Comparison of ENCODE assay signal across 20 cellular contexts in genomic region chr13:107020393-107020792, GRCh38.
DNase-seq lines count a peak whose midpoint lies in the region; ATAC-seq, FAIRE-seq and TF ChIP-seq lines count a peak whose summit lies in the region.
"Had no signal": no experiment of that assay in that cellular context is flagged by ENCODE, and none has a peak within 500 bp of the region (broad histone marks: within the 10 kb centered on the region; RNA-seq: fewer than 3 reads in every experiment).

No MANE protein-coding gene starts in this region.

- H3K4me1 ChIP-seq in GM12878 (ENCODE audit: control insufficient read depth, insufficient read depth, low read length) (no peaks in the 10 kb centered on the region), mesendoderm (ENCODE audit: control insufficient read depth, low read depth, low read length) (no peaks in the 10 kb centered on the region)
- H3K4me1 ChIP-seq: A549, BE2C, HAP-1 had no signal

- H2AK5ac ChIP-seq in mesendoderm (ENCODE audit: low read length), result no peak overlapping the region

- no peak for TF ChIP-seq POLR2A in GM12878 (IDR thresholded peaks at IDR 0.05; ENCODE audit: low read depth, low read length)

- no peak overlapping the region for H2BK120ac ChIP-seq in mesendoderm (ENCODE audit: low read depth, low read length)

- no peaks in the 10 kb centered on the region for H3K79me1 ChIP-seq in mesendoderm (ENCODE audit: low read length)

- H3K79me2 ChIP-seq in GM12878 (ENCODE audit: control insufficient read depth, insufficient read depth, low read length) (no peaks in the 10 kb centered on the region), mesendoderm (ENCODE audit: control insufficient read depth, insufficient read depth, low read length) (no peaks in the 10 kb centered on the region)

- no peak overlapping the region for H4K8ac ChIP-seq in mesendoderm (ENCODE audit: low read depth, low read length)

- BruUV-seq in GM12878 (replicated peaks; lab: Mats Ljungman, UMichigan), result no TSS peak

- no peak overlapping the region for H3K27ac ChIP-seq in GM12878 (ENCODE audit: control insufficient read depth, insufficient read depth)
- no peak overlapping the region for H3K27ac ChIP-seq in mesendoderm (ENCODE audit: low read depth, low read length)
- H3K27ac ChIP-seq: A549 had no signal

- no peak overlapping the region for H3K4me3 Mint-ChIP-seq in glutamatergic neuron (ENCODE audit: unreplicated experiment)
- H3K4me3 Mint-ChIP-seq in effector memory CD8-positive, alpha-beta T cell, result no peak overlapping the region
- H3K4me3 Mint-ChIP-seq: CD14-positive monocyte; CD8-positive, alpha-beta T cell had no signal

- intact Hi-C loops in GM12878 (cut with micrococcal nuclease; ENCODE audit: unreplicated experiment), result no loop called here

- 18% methylated on average over 7 of the region's 7 CpGs for WGBS in GM12878 (ENCODE audit: insufficient coverage, insufficient replicate concordance, low lambda C conversion rate, missing lambda C conversion rate)
- no CpG with 5 or more reads among the region's 7 CpGs for WGBS in mesendoderm (ENCODE audit: extremely low coverage, insufficient coverage, low lambda C conversion rate)

- H3K4me2 ChIP-seq in GM12878 (ENCODE audit: control insufficient read depth, insufficient read depth), result no peak overlapping the region
- no peak overlapping the region for H3K4me2 ChIP-seq in mesendoderm (ENCODE audit: low read length)
- H3K4me2 ChIP-seq: A549 had no signal

- CTCF ChIA-PET in GM12878 (lab: Yijun Ruan, JAX), result no interaction called here

- SMC1A ChIA-PET in GM12878 (lab: Charles Lee; ENCODE audit: uncharacterized antibody, unreplicated experiment), result interaction anchor here (0.8 to 2.7 kb wide), 7 partner anchors 10 to 49 kb away, joined by 3 to 13 read pairs (median 4); no protein-coding TSS in a partner anchor

- no peak overlapping the region for H2AFZ ChIP-seq in GM12878 (ENCODE audit: control insufficient read depth, low read depth, low read length)

- H4K20me1 ChIP-seq in GM12878 (ENCODE audit: control insufficient read depth, insufficient read depth), result no peaks in the 10 kb centered on the region

- no peaks in the 10 kb centered on the region for H3K36me3 Mint-ChIP-seq in glutamatergic neuron (ENCODE audit: unreplicated experiment)
- no peaks in the 10 kb centered on the region for H3K36me3 Mint-ChIP-seq in effector memory CD8-positive, alpha-beta T cell (ENCODE audit: insufficient read depth)
- H3K36me3 Mint-ChIP-seq: CD14-positive monocyte; CD8-positive, alpha-beta T cell had no signal

- TF ChIP-seq RAD21 in GM12878 (IDR thresholded peaks at IDR 0.05; ENCODE audit: insufficient read depth, low read depth, low read length), result no peak

- in situ Hi-C loops in KBM-7 (cut with MboI; ENCODE audit: low pct_unique_long_range_greater_than_20kb, low sequenced_read_pairs), result no loop called here
- in situ Hi-C loops in GM12878 (cut with MboI), result no loop called here

- H2BK5ac ChIP-seq in mesendoderm (ENCODE audit: low read length), result no peak overlapping the region

- H3K23ac ChIP-seq in mesendoderm (ENCODE audit: low read length), result no peak overlapping the region

- ATAC-seq in GM12878, result no peak; the same call in 2 of the 3 replicates
- ATAC-seq in effector memory CD8-positive, alpha-beta T cell (replicated peaks), result no peak
- ATAC-seq in HG02588 (IDR thresholded peaks at IDR 0.05; ENCODE audit: unreplicated experiment), result no peak
- ATAC-seq: A549; CD8-positive, alpha-beta T cell; K562 had no signal

- no peak for TF ChIP-seq CTCF in GM12878 (IDR thresholded peaks at IDR 0.05 in 2 of 3, conservative IDR thresholded peaks at IDR 0.05 in 1 of 3; ENCODE audit: control insufficient read depth in 2 of 3, extremely low read depth in 1 of 3, insufficient read depth in 1 of 3, low read depth in 3 of 3, low read length in 3 of 3)
- no peak for TF ChIP-seq CTCF in glutamatergic neuron (IDR thresholded peaks at IDR 0.05; ENCODE audit: partially characterized antibody, unreplicated experiment)

- RAD21 ChIA-PET in GM12878 (lab: Charles Lee; ENCODE audit: unreplicated experiment), result interaction anchor here (0.8 to 1.6 kb wide), 9 partner anchors 10 to 100 kb away, joined by 3 to 8 read pairs (median 4); no protein-coding TSS in a partner anchor

- H3K27me3 ChIP-seq in GM12878 (replicated peaks in 1 of 2; ENCODE audit: control insufficient read depth in 2 of 2, insufficient read depth in 2 of 2, low read length in 1 of 2) (no peaks in the 10 kb centered on the region), mesendoderm (ENCODE audit: insufficient read depth, low read length, poor library complexity) (no peaks in the 10 kb centered on the region)
- H3K27me3 ChIP-seq: BE2C had no signal

- peaks cover 2% of the 10 kb centered on the region for H3K9me3 Mint-ChIP-seq in glutamatergic neuron (ENCODE audit: unreplicated experiment)
- peaks cover 7 to 15% of the 10 kb centered on the region in 2 donors for H3K9me3 Mint-ChIP-seq in effector memory CD8-positive, alpha-beta T cell
- H3K9me3 Mint-ChIP-seq: CD8-positive, alpha-beta T cell had no signal

- TF ChIP-seq EP300 in GM12878 (IDR thresholded peaks at IDR 0.05; ENCODE audit: borderline replicate concordance in 1 of 2, control insufficient read depth in 1 of 2, low read depth in 2 of 2, low read length in 2 of 2), result no peak

- H3K27ac Mint-ChIP-seq in glutamatergic neuron (ENCODE audit: unreplicated experiment), result no peak overlapping the region
- no peak overlapping the region for H3K27ac Mint-ChIP-seq in effector memory CD8-positive, alpha-beta T cell
- H3K27ac Mint-ChIP-seq: CD14-positive monocyte; CD8-positive, alpha-beta T cell had no signal

- no peak overlapping the region for H3K4ac ChIP-seq in mesendoderm (ENCODE audit: low read depth, low read length)

- H3K36me3 ChIP-seq in GM12878 (ENCODE audit: control insufficient read depth in 2 of 2, insufficient read depth in 2 of 2, low read length in 1 of 2), result no peaks in the 10 kb centered on the region
- no peaks in the 10 kb centered on the region for H3K36me3 ChIP-seq in mesendoderm (ENCODE audit: control insufficient read depth, insufficient read depth, low read length)
- H3K36me3 ChIP-seq: BE2C, HAP-1 had no signal

- H3K4me3 ChIP-seq in GM12878 (no peak overlapping the region), mesendoderm (ENCODE audit: low read length) (no peak overlapping the region)
- H3K4me3 ChIP-seq: A549, HAP-1, K562 had no signal

- peak; percentile 24 for DNase-seq in Daoy (ENCODE audit: low read depth)
- DNase-seq in KBM-7, result peak; percentile 11
- no peak for DNase-seq in GM12878 (ENCODE audit: low read depth, low spot score)
- DNase-seq in mesendoderm, result peak; percentile 56
- DNase-seq in glutamatergic neuron, result no peak
- DNase-seq in activated CD8-positive, alpha-beta memory T cell treated with anti-CD3 and anti-CD28 coated beads for 24 hours, result no peak
- no peak for DNase-seq in effector memory CD8-positive, alpha-beta T cell
- DNase-seq: BE2C; CD8-positive, alpha-beta T cell; COR-L47; DMS153; DMS79 treated with DMSO at 0.1 percent for 48 hours; GF-D8 had no signal

- peaks cover 2% of the 10 kb centered on the region for H3K27me3 Mint-ChIP-seq in glutamatergic neuron (ENCODE audit: unreplicated experiment)
- no peaks in the 10 kb centered on the region for H3K27me3 Mint-ChIP-seq in effector memory CD8-positive, alpha-beta T cell

- H3K9ac ChIP-seq in GM12878 (ENCODE audit: control insufficient read depth, insufficient read depth, low read length) (no peak overlapping the region), mesendoderm (ENCODE audit: low read length) (no peak overlapping the region)

- FAIRE-seq in GM12878 (lab: Jason Lieb, UNC), result no peak
- FAIRE-seq: A549, D721Med, H1, K562 had no signal

- H3K56ac ChIP-seq in mesendoderm (ENCODE audit: low read length), result no peak overlapping the region

- POLR2A ChIA-PET in GM12878 (lab: Charles Lee), result interaction anchor here (0.6 kb wide), 1 partner anchor 20 kb away, joined by 3 read pairs; no protein-coding TSS in a partner anchor

- peaks cover 13% of the 10 kb centered on the region for H3K4me1 Mint-ChIP-seq in glutamatergic neuron (ENCODE audit: low read depth, unreplicated experiment)
- H3K4me1 Mint-ChIP-seq in effector memory CD8-positive, alpha-beta T cell (ENCODE audit: low read depth in 2 of 2), result no peaks in the 10 kb centered on the region
- H3K4me1 Mint-ChIP-seq: CD14-positive monocyte had no signal

- H3K9me3 ChIP-seq in GM12878 (replicated peaks; ENCODE audit: control insufficient read depth, insufficient read depth, low read length), result no peaks in the 10 kb centered on the region
- H3K9me3 ChIP-seq: A549, BE2C, HAP-1 had no signal

- H3K18ac ChIP-seq in mesendoderm (ENCODE audit: low read length), result no peak overlapping the region

- H4K5ac ChIP-seq in mesendoderm (ENCODE audit: low read length), result no peak overlapping the region

- no peak overlapping the region for H2BK15ac ChIP-seq in mesendoderm (replicated peaks; ENCODE audit: low read depth)

TF ChIP-seq in GM12878, 131 proteins besides CTCF, POLR2A, EP300 and RAD21 (continues in another document):
- TF ChIP-seq USF1 (IDR thresholded peaks at IDR 0.05; ENCODE audit: borderline replicate concordance, extremely low read length, insufficient read depth, low read depth, low read length), result no peak
- TF ChIP-seq MTA2 (IDR thresholded peaks at IDR 0.05; ENCODE audit: low read depth), result peak; percentile 33; the same call in 1 of the 2 replicates
- TF ChIP-seq STAT1 (conservative IDR thresholded peaks at IDR 0.05), result no peak
- no peak for TF ChIP-seq IRF5 (IDR thresholded peaks at IDR 0.05; ENCODE audit: borderline replicate concordance)

Comparison
In these comparisons a context has a peak if more than half of its experiments do, and no peak if none do; other contexts are left out.
1. DNase-seq: peak in Daoy (single experiment), KBM-7 (single experiment) and mesendoderm (single experiment); none in GM12878 (single experiment), glutamatergic neuron (single experiment), activated CD8-positive, alpha-beta memory T cell treated with anti-CD3 and anti-CD28 coated beads for 24 hours (single experiment) and effector memory CD8-positive, alpha-beta T cell (0 of 3).